33 cellular contexts compared by ENCODE assay signal in the genomic region with DNA sequence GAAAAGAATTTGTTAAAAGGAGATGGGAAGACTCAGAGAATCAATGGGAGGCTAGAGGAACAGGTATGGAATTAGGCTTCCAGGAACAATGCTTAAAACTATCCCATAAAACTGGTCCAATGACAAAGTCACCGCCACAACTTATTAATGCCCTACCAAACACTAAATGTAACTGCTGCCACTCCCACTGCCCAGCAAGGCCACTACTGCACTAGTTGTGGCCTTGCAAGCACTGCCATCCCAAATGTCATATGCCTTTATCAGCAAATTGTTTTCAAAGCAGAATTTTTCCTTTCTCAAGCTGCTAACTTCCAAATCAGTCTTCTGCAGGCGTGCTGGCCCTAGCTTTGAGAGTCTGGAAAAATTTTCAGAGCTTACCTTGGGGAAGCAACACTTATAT. TPM values are rescaled to one million over a fixed set of nuclear protein-coding genes. Genes with fewer than 3 reads are reported as not detected.
"Had no signal": no experiment of that assay in that cellular context is flagged by ENCODE, and none has a peak within 500 bp of the region (broad histone marks: within the 10 kb centered on the region; RNA-seq: fewer than 3 reads in every experiment).

No MANE protein-coding gene starts in this region.

- H3K4me3 ChIP-seq: ascending aorta, body of pancreas, breast epithelium, cardiac muscle cell had no signal

- H3K9me3 ChIP-seq: ascending aorta, body of pancreas, breast epithelium had no signal

- H3K27ac ChIP-seq: ascending aorta, body of pancreas, brain microvascular endothelial cell, breast epithelium, cardiac muscle cell had no signal

- H3K27me3 ChIP-seq: ascending aorta, body of pancreas, brain microvascular endothelial cell, breast epithelium, cardiac muscle cell had no signal

- H3K36me3 ChIP-seq: ascending aorta, brain microvascular endothelial cell, breast epithelium, cardiac muscle cell had no signal

- ATAC-seq: activated naive CD4-positive, alpha-beta T cell treated with anti-CD3 and anti-CD28 coated beads, Interleukin-2, amount 50 U/mL, for 72 hours; activated naive CD8-positive, alpha-beta T cell treated with anti-CD3 and anti-CD28 coated beads, Interleukin-2, amount 50 U/mL, for 24 hours; activated T-cell treated with anti-CD3 and anti-CD28 coated beads, Interleukin-2, amount 50 U/mL, for 4 hours; activated T-cell treated with anti-CD3 and anti-CD28 coated beads, Interleukin-2, amount 50 U/mL, for 72 hours; activated T-helper 17 cell treated with anti-CD3 and anti-CD28 coated beads, Interleukin-2, amount 50 U/mL, for 72 hours; body of pancreas had no signal

- H3K4me1 ChIP-seq: ascending aorta, breast epithelium had no signal

- FAIRE-seq: astrocyte, bronchial epithelial cell had no signal

- DNase-seq: activated effector memory CD4-positive, alpha-beta T cell treated with anti-CD3 and anti-CD28 coated beads, Interleukin-2, amount 50 U/mL, for 16 hours; activated effector memory CD4-positive, alpha-beta T cell treated with Interleukin-2 at 50 U/mL for 16 hours; activated gamma-delta T cell; activated gamma-delta T cell treated with Interleukin-2 at 50 U/mL for 16 hours; activated naive CD4-positive, alpha-beta T cell; activated naive CD4-positive, alpha-beta T cell treated with anti-CD3 and anti-CD28 coated beads for 36 hours; activated naive CD4-positive, alpha-beta T cell treated with anti-CD3 and anti-CD28 coated beads, Interleukin-2, amount 10 ng/mL, durations not matched to agents 7 days and 5 days; activated naive CD4-positive, alpha-beta T cell treated with anti-CD3 and anti-CD28 coated beads, Interleukin-2, amount 50 U/mL, for 16 hours; activated naive CD8-positive, alpha-beta T cell treated with anti-CD3 and anti-CD28 coated beads for 36 hours; activated naive CD8-positive, alpha-beta T cell treated with anti-CD3 and anti-CD28 coated beads, Interleukin-2, amount 10 ng/mL, durations not matched to agents 7 days and 5 days; activated naive CD8-positive, alpha-beta T cell treated with anti-CD3 and anti-CD28 coated beads, Interleukin-2, amount 50 U/mL, for 24 hours; activated T-cell treated with anti-CD3 and anti-CD28 coated beads for 4 hours; activated T-cell treated with anti-CD3 and anti-CD28 coated beads, Interleukin-2, amount 50 U/mL, for 1 hour; activated T-cell treated with anti-CD3 and anti-CD28 coated beads, Interleukin-2, amount 50 U/mL, for 24 hours; activated T-cell treated with anti-CD3 and anti-CD28 coated beads, Interleukin-2, amount 50 U/mL, for 4 hours; activated T-cell treated with anti-CD3 and anti-CD28 coated beads, Interleukin-2, amount 50 U/mL, for 48 hours; activated T-cell treated with anti-CD3 and anti-CD28 coated beads, Interleukin-2, amount 50 U/mL, for 72 hours; amniotic stem cell; amygdala; anterior cingulate cortex; aorta; body of pancreas; brain microvascular endothelial cell; caudate nucleus; central memory CD4-positive, alpha-beta T cell; cerebellar nuclear complex had no signal

RNA-seq across cellular contexts. Expression of a gene that starts 45.6 kb away (rescaled TPM):
- polyA plus RNA-seq: aorta had no signal

RNA-seq across cellular contexts. Expression of a gene that starts 58.7 kb away (rescaled TPM):
- total RNA-seq: ascending aorta had no signal
